In the genomic region with DNA sequence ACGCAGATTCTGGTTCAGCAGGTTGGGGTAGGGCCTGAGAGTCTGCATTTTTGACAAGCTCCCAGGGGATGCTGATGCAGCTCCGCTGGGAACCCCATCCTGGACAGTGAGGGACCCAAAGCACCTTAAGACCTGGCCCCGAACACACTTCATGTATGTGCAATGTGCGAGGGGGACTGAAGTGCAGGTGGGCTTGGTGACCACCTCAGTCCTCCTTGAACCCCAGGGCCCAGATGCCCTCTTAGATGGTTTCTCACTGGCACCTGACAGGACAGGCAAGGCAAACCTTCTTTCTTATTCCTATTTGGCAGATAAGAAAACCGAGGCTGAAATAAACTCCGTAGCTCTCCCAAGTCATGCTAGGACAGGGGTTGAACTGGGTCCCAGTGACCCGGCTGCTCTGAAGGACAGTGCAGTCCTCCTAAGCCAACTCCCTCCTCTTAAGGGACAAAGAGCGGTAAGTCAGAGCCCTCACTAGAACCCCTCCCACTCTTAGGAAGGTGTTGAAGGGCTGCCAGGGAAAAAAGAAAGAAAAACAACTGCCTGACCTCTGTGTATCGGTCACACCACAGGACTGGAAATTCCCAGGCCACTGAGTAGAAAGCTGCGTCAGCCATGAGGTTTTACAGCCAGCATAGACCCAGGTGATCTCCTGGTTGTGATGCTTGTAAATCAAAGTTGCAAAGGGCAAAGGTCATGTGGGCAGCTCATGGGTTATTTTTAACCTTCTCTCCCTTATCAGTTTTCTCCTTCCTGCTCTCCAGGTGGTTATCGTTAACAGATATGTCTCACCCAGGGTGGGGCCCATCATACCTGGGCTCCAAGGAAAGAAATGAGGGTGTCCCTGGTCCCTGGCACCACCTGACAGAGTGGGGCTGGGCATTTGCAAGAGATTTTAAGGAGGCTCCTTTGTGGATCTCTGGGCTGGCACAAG, we compare ENCODE assay signal across 8 cellular contexts.
A peak's percentile ranks its signal among the peaks of the same experiment; 100 is the strongest.
DNase-seq lines count a peak whose midpoint lies in the region; ATAC-seq and TF ChIP-seq lines count a peak whose summit lies in the region.

No MANE protein-coding gene starts in this region.

- H3K9me3 ChIP-seq in Karpas-422 (ENCODE audit: low read length), result no peaks in the 10 kb centered on the region

- H4K20me1 ChIP-seq in Karpas-422 (ENCODE audit: insufficient read depth, low read depth, low read length), result no peaks in the 10 kb centered on the region

- H3K27me3 Mint-ChIP-seq in T-helper 1 cell treated with Interleukin-12 subunit alpha and Interleukin-12 subunit beta and Interleukin-4 antibody, amounts not matched to agents 30 μg/mL and 1 μg/mL, for 36 hours (ENCODE audit: low read depth), result no peaks in the 10 kb centered on the region

- no peaks in the 10 kb centered on the region for H3K9me2 ChIP-seq in Karpas-422 (replicated peaks; ENCODE audit: insufficient read depth, low read length)

- H3K4me3 ChIP-seq in fibroblast of villous mesenchyme (ENCODE audit: low read depth, low read length) (no peak overlapping the region), Karpas-422 (ENCODE audit: low read length) (no peak overlapping the region)

- DNase-seq in activated naive CD4-positive, alpha-beta T cell treated with Interleukin-2 at 50 U/mL for 16 hours, result peak; percentile 56
- no peak for DNase-seq in activated naive CD4-positive, alpha-beta T cell (lab: John Stamatoyannopoulos, UW)
- DNase-seq in fibroblast of villous mesenchyme (ENCODE audit: low read depth), result peak; percentile 97
- peak; percentile 17 to 23 for DNase-seq in stimulated activated CD8-positive, alpha-beta memory T cell treated with anti-CD3 and anti-CD28 coated beads, Interleukin-7, amount 100 ng/mL, for 4 hours (ENCODE audit: low read depth in 2 of 2)
- no peak for DNase-seq in D341Med (ENCODE audit: low spot score)
- DNase-seq in Karpas-422, result no peak

- no peak overlapping the region for H3K9ac ChIP-seq in Karpas-422 (ENCODE audit: low read length)

- TF ChIP-seq CTCF in fibroblast of villous mesenchyme (IDR thresholded peaks at IDR 0.05; ENCODE audit: insufficient read depth, low read depth, low read length), result no peak

- peaks cover 12% of the 10 kb centered on the region for H3K4me1 ChIP-seq in Karpas-422 (ENCODE audit: low read length)

- H3K4me2 ChIP-seq in Karpas-422 (ENCODE audit: low read depth, low read length, poor library complexity, severe bottlenecking), result no peak overlapping the region

- ATAC-seq in HG02884 (IDR thresholded peaks at IDR 0.05; ENCODE audit: unreplicated experiment), result peak; percentile 81

- H3K79me2 ChIP-seq in Karpas-422 (ENCODE audit: low read length), result no peaks in the 10 kb centered on the region

- H3K4me1 Mint-ChIP-seq in T-helper 1 cell treated with Interleukin-12 subunit alpha and Interleukin-12 subunit beta and Interleukin-4 antibody, amounts not matched to agents 30 μg/mL and 1 μg/mL, for 36 hours (ENCODE audit: low read depth), result peaks cover 63% of the 10 kb centered on the region

- H2AFZ ChIP-seq in Karpas-422 (ENCODE audit: low read length), result no peak overlapping the region

- no peaks in the 10 kb centered on the region for H3K27me3 ChIP-seq in Karpas-422 (ENCODE audit: low read length)

- H3K36me3 ChIP-seq in Karpas-422 (ENCODE audit: insufficient read depth, low read length), result no peaks in the 10 kb centered on the region

- H3K9me3 Mint-ChIP-seq in T-helper 1 cell treated with Interleukin-12 subunit alpha and Interleukin-12 subunit beta and Interleukin-4 antibody, amounts not matched to agents 30 μg/mL and 1 μg/mL, for 36 hours, result no peaks in the 10 kb centered on the region

- H3K27ac Mint-ChIP-seq in T-helper 1 cell treated with Interleukin-12 subunit alpha and Interleukin-12 subunit beta and Interleukin-4 antibody, amounts not matched to agents 30 μg/mL and 1 μg/mL, for 36 hours, result peak overlapping the region; percentile 72

- no peak overlapping the region for H3K27ac ChIP-seq in Karpas-422 (ENCODE audit: low read length)

- H3K4me3 Mint-ChIP-seq in T-helper 1 cell treated with Interleukin-12 subunit alpha and Interleukin-12 subunit beta and Interleukin-4 antibody, amounts not matched to agents 30 μg/mL and 1 μg/mL, for 36 hours, result peak overlapping the region; percentile 32

- peaks cover 9% of the 10 kb centered on the region for H3K36me3 Mint-ChIP-seq in T-helper 1 cell treated with Interleukin-12 subunit alpha and Interleukin-12 subunit beta and Interleukin-4 antibody, amounts not matched to agents 30 μg/mL and 1 μg/mL, for 36 hours (ENCODE audit: low read depth)

Comparison
In these comparisons a context has a peak if more than half of its experiments do, and no peak if none do; other contexts are left out.
1. DNase-seq: peak in activated naive CD4-positive, alpha-beta T cell treated with Interleukin-2 at 50 U/mL for 16 hours (single experiment), fibroblast of villous mesenchyme (single experiment) and stimulated activated CD8-positive, alpha-beta memory T cell treated with anti-CD3 and anti-CD28 coated beads, Interleukin-7, amount 100 ng/mL, for 4 hours (2 of 2); none in activated naive CD4-positive, alpha-beta T cell (0 of 4), D341Med (single experiment) and Karpas-422 (single experiment).